16 cellular contexts compared by ENCODE assay signal in genomic region chr4:60506061-60506460, GRCh38.
"Had no signal": no experiment of that assay in that cellular context is flagged by ENCODE, and none has a peak within 500 bp of the region (broad histone marks: within the 10 kb centered on the region; RNA-seq: fewer than 3 reads in every experiment).

No MANE protein-coding gene starts in this region.

- H3K27ac ChIP-seq: SJCRH30 had no signal

- DNase-seq: IMR-90, Karpas-422, KG1, MM.1S, NCI-H1092 treated with DMSO at 0.1 percent for 48 hours, NCI-H1436 treated with DMSO at 0.1 percent for 48 hours, NCI-H1694, NCI-H187 treated with DMSO at 0.1 percent for 48 hours, NCI-H2029 treated with DMSO at 0.1 percent for 48 hours, NCI-H2227 treated with DMSO at 0.1 percent for 48 hours, NCI-H524, NCI-H526 treated with DMSO at 0.1 percent for 48 hours, NCI-H774, SHP77 treated with DMSO at 0.1 percent for 48 hours, SJCRH30, T-helper 1 cell had no signal

- H3K4me1 ChIP-seq: SJCRH30 had no signal

- H3K27me3 ChIP-seq: SJCRH30 had no signal

- H3K36me3 ChIP-seq: SJCRH30 had no signal

- H3K9me3 ChIP-seq: SJCRH30 had no signal

- H3K4me3 ChIP-seq: SJCRH30 had no signal
